Comparison of ENCODE assay signal across 2 cellular contexts in the genomic region with DNA sequence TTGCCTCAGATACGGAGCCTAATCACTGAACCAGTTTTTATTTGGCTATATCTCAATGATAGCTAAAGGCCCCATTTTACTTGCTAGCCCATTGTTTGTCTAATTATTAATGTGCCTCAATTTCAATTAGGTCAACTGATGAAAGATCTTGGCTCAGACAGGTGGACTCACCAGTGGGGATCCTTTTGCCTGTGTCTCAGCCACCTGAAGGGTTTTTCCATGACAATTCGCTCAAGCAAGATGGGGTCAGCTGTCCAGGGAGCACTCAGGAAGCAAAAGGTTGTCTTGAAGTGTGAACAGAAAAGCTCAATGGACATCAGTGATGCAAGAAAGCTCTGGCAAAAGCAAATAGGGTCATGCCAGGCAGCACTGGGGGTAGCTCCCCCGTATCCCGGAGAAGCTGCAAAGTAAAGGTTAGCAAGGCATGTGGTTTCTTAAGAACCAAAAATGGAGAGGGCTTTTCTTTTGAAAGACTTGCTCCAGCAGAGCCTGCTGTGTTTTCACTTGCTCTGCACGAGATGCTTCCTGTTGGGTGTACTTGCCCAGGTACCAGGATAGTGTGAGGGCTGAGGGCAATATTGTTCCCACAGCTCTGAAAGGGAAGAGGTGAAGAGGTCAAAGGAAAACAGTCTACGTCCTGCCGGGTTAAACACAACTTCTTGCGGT.
TF ChIP-seq lines count a peak whose summit lies in the region.

No MANE protein-coding gene starts in this region.

TF ChIP-seq in K562, 482 proteins besides CTCF, POLR2A, EP300 and RAD21:
- TF ChIP-seq KLF16 (IDR thresholded peaks at IDR 0.05) (no peak), MYNN (IDR thresholded peaks at IDR 0.05) (no peak), MYNN (CRISPR knock-in tag; IDR thresholded peaks at IDR 0.05) (peak; percentile 52; the same call in 1 of the 2 replicates)

TF ChIP-seq in H1, 55 proteins besides CTCF, POLR2A, EP300 and RAD21:
- TF ChIP-seq YY1 (IDR thresholded peaks at IDR 0.05; ENCODE audit: low read depth, low read length) = no peak
- no peak for TF ChIP-seq SIN3A (conservative IDR thresholded peaks at IDR 0.05 in 1 of 2, IDR thresholded peaks at IDR 0.05 in 1 of 2; ENCODE audit: low read depth in 1 of 2, low read length in 2 of 2)
- TF ChIP-seq BCL11A (IDR thresholded peaks at IDR 0.05; ENCODE audit: low read depth in 2 of 2, low read length in 2 of 2) = no peak
- TF ChIP-seq RNF2 (IDR thresholded peaks at IDR 0.05; ENCODE audit: borderline replicate concordance, low read depth, low read length, missing control alignments, poor library complexity, severe bottlenecking) = no peak
